In genomic region chr3:196568246-196569002, GRCh38 we compare ENCODE assay signal across 1 cellular context.
TF ChIP-seq lines count a peak whose summit lies in the region.

Gene FBXO45 (plus strand): TSS chr3:196568660. CDS start chr3:196568985, 325 bp downstream.
Gene WDR53 (minus strand): TSS chr3:196568554. CDS start chr3:196561475, 7,079 bp downstream.

TF ChIP-seq in K562, 482 proteins besides CTCF, POLR2A, EP300 and RAD21 (continued from another document and continues in another):
- no peak for TF ChIP-seq PBX2 (CRISPR knock-in tag; IDR thresholded peaks at IDR 0.05; ENCODE audit: low read depth)
- no peak for TF ChIP-seq PBX2 (tag; conservative IDR thresholded peaks at IDR 0.05; ENCODE audit: low read depth)
- 0 out of 2 replicates have a peak, but pooled peaks have one; percentile 41 for TF ChIP-seq ZNF263 (CRISPR knock-in tag; IDR thresholded peaks at IDR 0.05; ENCODE audit: borderline replicate concordance)
- no peak for TF ChIP-seq ZNF699 (CRISPR knock-in tag; IDR thresholded peaks at IDR 0.05; ENCODE audit: insufficient replicate concordance)
- peak; percentile 49 for TF ChIP-seq FOSL1 (tag; conservative IDR thresholded peaks at IDR 0.05)
- TF ChIP-seq GMEB1 (CRISPR knock-in tag; IDR thresholded peaks at IDR 0.05): peak; percentile 91
- TF ChIP-seq CHAMP1 (IDR thresholded peaks at IDR 0.05): no peak
- no peak for TF ChIP-seq ZNF143 (CRISPR knock-in tag; IDR thresholded peaks at IDR 0.05)
- TF ChIP-seq CC2D1A (IDR thresholded peaks at IDR 0.05): peak; percentile 25; the same call in 1 of the 2 replicates
- TF ChIP-seq MIER1 (IDR thresholded peaks at IDR 0.05; ENCODE audit: low read depth): 0 out of 2 replicates have a peak, but pooled peaks have one; percentile 7
- TF ChIP-seq ZNF79 (CRISPR knock-in tag; IDR thresholded peaks at IDR 0.05; ENCODE audit: low read depth): no peak
- 0 out of 2 replicates have a peak, but pooled peaks have one; percentile 19 for TF ChIP-seq PHB (CRISPR knock-in tag; IDR thresholded peaks at IDR 0.05)
- TF ChIP-seq DMBX1 (CRISPR knock-in tag; IDR thresholded peaks at IDR 0.05; ENCODE audit: borderline replicate concordance): 0 out of 2 replicates have a peak, but pooled peaks have one; percentile 47
- TF ChIP-seq CBX3 (IDR thresholded peaks at IDR 0.05; ENCODE audit: borderline replicate concordance in 1 of 2, low read length in 2 of 2): peak in 1 of 2 experiments; percentile 87; a peak in 1 of 3 replicates
- peak; percentile 50 for TF ChIP-seq FOXM1 (IDR thresholded peaks at IDR 0.05; ENCODE audit: low read depth)
- TF ChIP-seq FOXM1 (CRISPR knock-in tag; IDR thresholded peaks at IDR 0.05; ENCODE audit: low read depth): peak; percentile 85; the same call in 1 of the 2 replicates
- no peak for TF ChIP-seq PHTF2 (CRISPR knock-in tag; IDR thresholded peaks at IDR 0.05)
- peak; percentile 89 for TF ChIP-seq TBP (optimal IDR thresholded peaks at IDR 0.05; ENCODE audit: low read depth, low read length)
- peak; percentile 44; the same call in 1 of the 2 replicates for TF ChIP-seq ZNF24 (IDR thresholded peaks at IDR 0.05)
- peak; percentile 26 for TF ChIP-seq BRD9 (IDR thresholded peaks at IDR 0.05; ENCODE audit: low read depth, partially characterized antibody)
- TF ChIP-seq SRF (CRISPR knock-in tag; IDR thresholded peaks at IDR 0.05): 0 out of 4 replicates have a peak, but pooled peaks of 1 of the 2 experiments have one; percentile 27
- peak; percentile 87 for TF ChIP-seq NFRKB (IDR thresholded peaks at IDR 0.05; ENCODE audit: low read depth)
- TF ChIP-seq HNRNPL (IDR thresholded peaks at IDR 0.05; ENCODE audit: low read depth, low read length): peak; percentile 86; the same call in 1 of the 2 replicates
- peak; percentile 79; the same call in 1 of the 2 replicates for TF ChIP-seq NR2C2 (CRISPR knock-in tag; IDR thresholded peaks at IDR 0.05)
- peak; percentile 89 for TF ChIP-seq NR2C2 (tag; IDR thresholded peaks at IDR 0.05)
- TF ChIP-seq CREB1 (IDR thresholded peaks at IDR 0.05): peak; percentile 100
- peak; percentile 99 for TF ChIP-seq CREB1 (CRISPR knock-in tag; IDR thresholded peaks at IDR 0.05)
- TF ChIP-seq SP1 (CRISPR knock-in tag; IDR thresholded peaks at IDR 0.05): peak; percentile 90
- peak; percentile 73; the same call in 1 of the 2 replicates for TF ChIP-seq RREB1 (CRISPR knock-in tag; IDR thresholded peaks at IDR 0.05)
- TF ChIP-seq SAP30 (IDR thresholded peaks at IDR 0.05; ENCODE audit: borderline replicate concordance, insufficient read depth, low read depth, low read length, poor library complexity, severe bottlenecking): peak; percentile 70
- TF ChIP-seq ID3 (CRISPR knock-in tag; IDR thresholded peaks at IDR 0.05): no peak
- TF ChIP-seq ID3 (tag; IDR thresholded peaks at IDR 0.05): peak; percentile 67; the same call in 1 of the 2 replicates
- peak; percentile 88 for TF ChIP-seq EP400 (IDR thresholded peaks at IDR 0.05)
- TF ChIP-seq MAFG (tag; conservative IDR thresholded peaks at IDR 0.05): no peak
- peak; percentile 90 for TF ChIP-seq MXI1 (IDR thresholded peaks at IDR 0.05; ENCODE audit: low read depth, low read length)
- peak; percentile 57; the same call in 1 of the 2 replicates for TF ChIP-seq CREB3L1 (IDR thresholded peaks at IDR 0.05; ENCODE audit: borderline replicate concordance, low read depth)
- peak; percentile 83 for TF ChIP-seq HLTF (IDR thresholded peaks at IDR 0.05)
- TF ChIP-seq NRF1 (conservative IDR thresholded peaks at IDR 0.05 in 1 of 2, IDR thresholded peaks at IDR 0.05 in 1 of 2): peak; percentile 83 to 86
- peak; percentile 78; the same call in 1 of the 2 replicates for TF ChIP-seq E2F3 (CRISPR knock-in tag; IDR thresholded peaks at IDR 0.05)
- TF ChIP-seq WHSC1 (IDR thresholded peaks at IDR 0.05; ENCODE audit: low read length): no peak
- TF ChIP-seq ATF7 (IDR thresholded peaks at IDR 0.05): peak; percentile 77
- TF ChIP-seq ZNF785 (CRISPR knock-in tag; IDR thresholded peaks at IDR 0.05): no peak
- 0 out of 2 replicates have a peak, but pooled peaks have one; percentile 30 for TF ChIP-seq ZNF41 (CRISPR knock-in tag; conservative IDR thresholded peaks at IDR 0.05)
- TF ChIP-seq TRIM28 (IDR thresholded peaks at IDR 0.05): peak; percentile 53; the same call in 1 of the 2 replicates
- peak; percentile 50; the same call in 1 of the 2 replicates for TF ChIP-seq ZFP91 (CRISPR knock-in tag; IDR thresholded peaks at IDR 0.05)
- TF ChIP-seq TAF1 (IDR thresholded peaks at IDR 0.05; ENCODE audit: control insufficient read depth, extremely low read depth, insufficient read depth, low read length, severe bottlenecking): peak; percentile 96
